In the genomic region with DNA sequence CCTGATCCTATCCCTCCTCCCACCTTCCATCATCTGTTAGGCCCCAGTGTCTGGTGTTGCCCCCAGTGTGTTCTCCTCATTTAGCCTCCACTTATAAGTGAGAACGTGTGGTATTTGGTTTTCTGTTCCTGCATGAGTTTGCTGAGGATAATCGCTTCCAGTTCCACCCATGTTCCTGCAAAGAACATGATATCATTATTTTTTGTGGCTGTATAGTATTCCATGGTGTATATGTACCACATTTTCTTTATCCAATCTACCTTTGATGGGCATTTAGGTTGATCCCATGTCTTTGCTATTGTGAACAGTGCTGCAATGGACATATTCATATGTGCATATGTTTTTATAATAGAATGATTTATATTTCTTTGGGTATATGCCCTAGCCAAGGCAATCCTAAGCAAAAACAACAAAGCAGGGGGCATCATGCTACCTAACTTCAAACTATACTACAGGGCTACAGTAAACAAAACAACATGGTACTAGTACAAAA, we compare ENCODE assay signal across 22 cellular contexts.
DNase-seq lines count a peak whose midpoint lies in the region; ATAC-seq and TF ChIP-seq lines count a peak whose summit lies in the region.
"Had no signal": no experiment of that assay in that cellular context is flagged by ENCODE, and none has a peak within 500 bp of the region (broad histone marks: within the 10 kb centered on the region; RNA-seq: fewer than 3 reads in every experiment).

No MANE protein-coding gene starts in this region.

- H3K4me1 Mint-ChIP-seq in naive thymus-derived CD4-positive, alpha-beta T cell: peaks cover 15 to 41% (median 26%) of the 10 kb centered on the region in 7 donors

- no peaks in the 10 kb centered on the region for H3K27me3 ChIP-seq in ACC112 (ENCODE audit: insufficient read depth, low read length)
- no peaks in the 10 kb centered on the region for H3K27me3 ChIP-seq in HCT116 (ENCODE audit: insufficient read depth, low read length)
- H3K27me3 ChIP-seq in RWPE2 (ENCODE audit: insufficient read depth, poor library complexity, severe bottlenecking): no peaks in the 10 kb centered on the region
- H3K27me3 ChIP-seq in fibroblast of lung (ENCODE audit: control insufficient read depth, insufficient read depth, low read length): no peaks in the 10 kb centered on the region
- H3K27me3 ChIP-seq in naive thymus-derived CD4-positive, alpha-beta T cell (ENCODE audit: control insufficient read depth in 2 of 2, insufficient read depth in 2 of 2, low read length in 2 of 2): no peaks in the 10 kb centered on the region
- H3K27me3 ChIP-seq: breast epithelium, neutrophil, tibial artery had no signal

- no peak for DNase-seq in HCT116 (ENCODE audit: low read depth, low spot score)
- DNase-seq in RWPE2 (ENCODE audit: low spot score): no peak
- no peak for DNase-seq in fibroblast of lung (ENCODE audit: low read depth in 2 of 2)
- DNase-seq in NCI-H2196 treated with DMSO at 0.1 percent for 48 hours (lab: John Stamatoyannopoulos, UW; ENCODE audit: unreplicated experiment): no peak
- DNase-seq in naive thymus-derived CD4-positive, alpha-beta T cell: no peak
- DNase-seq: activated CD4-positive, alpha-beta T cell treated with anti-CD3 and anti-CD28 coated beads for 1 hour; DMS153; H7; NCI-H1048; NCI-H510A; psoas muscle; tibial artery had no signal

- H3K4me3 ChIP-seq in ACC112 (ENCODE audit: low read depth, low read length) (no peak overlapping the region), HCT116 (replicated peaks in 1 of 2; ENCODE audit: low read depth in 1 of 2, low read length in 2 of 2) (no peak overlapping the region), RWPE2 (ENCODE audit: severe bottlenecking) (no peak overlapping the region), fibroblast of lung (replicated peaks in 1 of 4; ENCODE audit: control extremely low read depth in 1 of 4, insufficient read depth in 1 of 4, low read depth in 3 of 4, low read length in 4 of 4) (no peak overlapping the region)
- no peak overlapping the region for H3K4me3 ChIP-seq in naive thymus-derived CD4-positive, alpha-beta T cell (ENCODE audit: low read length)
- H3K4me3 ChIP-seq: breast epithelium, psoas muscle, tibial artery had no signal

- no peak for ATAC-seq in HCT116
- ATAC-seq in RWPE2 (ENCODE audit: low read depth): no peak
- ATAC-seq in GM18519 (IDR thresholded peaks at IDR 0.05; ENCODE audit: low FRiP score, unreplicated experiment): no peak
- ATAC-seq in GM18867 (IDR thresholded peaks at IDR 0.05; ENCODE audit: unreplicated experiment): no peak
- no peak for ATAC-seq in naive thymus-derived CD4-positive, alpha-beta T cell
- ATAC-seq: psoas muscle, Right ventricle myocardium inferior, sciatic nerve had no signal

- CTCF ChIA-PET in HCT116 (lab: Charles Lee): no interaction called here
- CTCF ChIA-PET in naive thymus-derived CD4-positive, alpha-beta T cell (lab: Charles Lee): interaction anchor here (0.7 kb wide), 1 partner anchor 166 kb away, joined by 4 read pairs; no protein-coding TSS in a partner anchor

- H3K9me2 ChIP-seq in HCT116 (ENCODE audit: insufficient read depth): no peaks in the 10 kb centered on the region

- no peak for TF ChIP-seq POLR2A in HCT116 (IDR thresholded peaks at IDR 0.05; ENCODE audit: borderline replicate concordance, extremely low read depth, insufficient read depth, insufficient read length)

- no peaks in the 10 kb centered on the region for H4K20me1 ChIP-seq in HCT116 (ENCODE audit: insufficient read depth)
- H4K20me1 ChIP-seq in fibroblast of lung (ENCODE audit: control insufficient read depth, extremely low read depth, insufficient read depth, low read length): no peaks in the 10 kb centered on the region

- no peak overlapping the region for H3K4me3 Mint-ChIP-seq in naive thymus-derived CD4-positive, alpha-beta T cell
- H3K4me3 Mint-ChIP-seq: memory B cell had no signal

- POLR2A ChIA-PET in HCT116 (lab: Charles Lee): no interaction called here
- POLR2A ChIA-PET in naive thymus-derived CD4-positive, alpha-beta T cell (lab: Charles Lee): interaction anchor here (1.5 kb wide), 1 partner anchor 13 kb away, joined by 6 read pairs; no protein-coding TSS in a partner anchor

- H3K9me3 ChIP-seq in HCT116 (ENCODE audit: control insufficient read depth in 1 of 2, insufficient read depth in 1 of 2, low read depth in 1 of 2, low read length in 2 of 2) (peaks cover 4 to 5% of the 10 kb centered on the region in 2 experiments; a peak in 2 of 4 replicates), RWPE2 (ENCODE audit: severe bottlenecking) (peaks cover 3% of the 10 kb centered on the region), fibroblast of lung (ENCODE audit: control insufficient read depth, insufficient read depth, low read depth, low read length) (no peaks in the 10 kb centered on the region)
- H3K9me3 ChIP-seq in naive thymus-derived CD4-positive, alpha-beta T cell (ENCODE audit: control insufficient read depth in 2 of 3, low read length in 3 of 3): peaks cover 0 to 4% (median 0%) of the 10 kb centered on the region in 3 experiments

- BruUV-seq in HCT116 (replicated peaks; lab: Mats Ljungman, UMichigan): no TSS peak

- intact Hi-C loops in HCT116 (cut with micrococcal nuclease): no loop called here
- intact Hi-C loops in naive thymus-derived CD4-positive, alpha-beta T cell (cut with micrococcal nuclease): loop anchor here in 1 of 2 donors (5.0 kb wide), 1 partner anchor 36 kb away; no protein-coding TSS in a partner anchor

- H3K79me2 ChIP-seq in ACC112 (ENCODE audit: control insufficient read depth, insufficient read depth, low read length, unreplicated experiment) (peaks cover 4% of the 10 kb centered on the region), HCT116 (ENCODE audit: insufficient read depth, low read length) (peaks cover 45% of the 10 kb centered on the region), fibroblast of lung (ENCODE audit: control insufficient read depth, insufficient read depth, low read length) (no peaks in the 10 kb centered on the region)

- RAD21 ChIA-PET in HCT116 (lab: Charles Lee; ENCODE audit: low non-redundant PET in 1 of 2, low total read pairs in 2 of 2, uncharacterized antibody in 2 of 2, unreplicated experiment in 2 of 2): no interaction called here

- H3K36me3 ChIP-seq in ACC112 (ENCODE audit: insufficient read depth, low read length) (peaks cover 9% of the 10 kb centered on the region; the same call in 1 of the 2 replicates), HCT116 (ENCODE audit: control insufficient read depth in 1 of 2, insufficient read depth in 2 of 2, low read length in 2 of 2) (peaks cover 0 to 26% of the 10 kb centered on the region in 2 experiments; a peak in 2 of 4 replicates), RWPE2 (ENCODE audit: low read depth) (no peaks in the 10 kb centered on the region), fibroblast of lung (ENCODE audit: control insufficient read depth, insufficient read depth, low read length) (no peaks in the 10 kb centered on the region)
- no peaks in the 10 kb centered on the region for H3K36me3 ChIP-seq in naive thymus-derived CD4-positive, alpha-beta T cell (ENCODE audit: control insufficient read depth in 2 of 3, insufficient read depth in 3 of 3, low read length in 3 of 3)
- H3K36me3 ChIP-seq: breast epithelium, neutrophil, tibial artery had no signal

- peaks cover 0 to 18% (median 0%) of the 10 kb centered on the region in 5 donors for H3K27me3 Mint-ChIP-seq in naive thymus-derived CD4-positive, alpha-beta T cell
- H3K27me3 Mint-ChIP-seq: activated naive CD4-positive, alpha-beta T cell treated with anti-CD3 and anti-CD28 coated beads, Interleukin-2, amount 50 U/mL, for 24 hours; memory B cell had no signal

- H3K27ac ChIP-seq in ACC112 (ENCODE audit: low read depth, low read length): peak overlapping the region; percentile 82
- H3K27ac ChIP-seq in HCT116 (ENCODE audit: low read depth, low read length): peak overlapping the region; percentile 74
- H3K27ac ChIP-seq in RWPE2 (ENCODE audit: poor library complexity, severe bottlenecking): peak overlapping the region; percentile 87
- H3K27ac ChIP-seq in fibroblast of lung (ENCODE audit: insufficient read depth, low read length): peak overlapping the region; percentile 81
- H3K27ac ChIP-seq in naive thymus-derived CD4-positive, alpha-beta T cell (ENCODE audit: low read depth, low read length): no peak overlapping the region
- H3K27ac ChIP-seq: breast epithelium, neutrophil, psoas muscle, tibial artery had no signal

- H3K9ac ChIP-seq in HCT116 (ENCODE audit: low read length): peak overlapping the region; percentile 35; the same call in 1 of the 2 replicates
- H3K9ac ChIP-seq in fibroblast of lung (ENCODE audit: insufficient read depth, low read length): no peak overlapping the region

- peaks cover 0 to 14% (median 3%) of the 10 kb centered on the region in 5 donors for H3K36me3 Mint-ChIP-seq in naive thymus-derived CD4-positive, alpha-beta T cell

- H2AFZ ChIP-seq in ACC112 (ENCODE audit: low read length, unreplicated experiment): no peak overlapping the region
- no peak overlapping the region for H2AFZ ChIP-seq in HCT116 (ENCODE audit: low read depth, low read length, poor library complexity, severe bottlenecking)
- no peak overlapping the region for H2AFZ ChIP-seq in fibroblast of lung (ENCODE audit: low read length)

- H3K4me2 ChIP-seq in HCT116 (ENCODE audit: low read length) (peak overlapping the region; percentile 31), fibroblast of lung (ENCODE audit: extremely low read depth, insufficient read depth, low read length) (no peak overlapping the region)

- no peak for TF ChIP-seq RAD21 in HCT116 (IDR thresholded peaks at IDR 0.05; ENCODE audit: low read depth)

- TF ChIP-seq CTCF in HCT116 (IDR thresholded peaks at IDR 0.05 in 2 of 3, conservative IDR thresholded peaks at IDR 0.05 in 1 of 3; ENCODE audit: borderline replicate concordance in 1 of 3, insufficient read depth in 1 of 3, low read depth in 2 of 3, low read length in 2 of 3) (no peak), RWPE2 (IDR thresholded peaks at IDR 0.05; ENCODE audit: poor library complexity, severe bottlenecking) (no peak), fibroblast of lung (conservative IDR thresholded peaks at IDR 0.05 in 1 of 2, IDR thresholded peaks at IDR 0.05 in 1 of 2; ENCODE audit: low read depth in 1 of 2, low read length in 2 of 2) (no peak)

- H3K27ac Mint-ChIP-seq in naive thymus-derived CD4-positive, alpha-beta T cell: peak overlapping the region in 2 of 9 donors; percentile 34 to 36
- H3K27ac Mint-ChIP-seq: activated T-helper 2 cell treated with anti-CD3 and anti-CD28 coated beads, Interferon-gamma antibody, Interleukin-2, Interleukin-4, amounts not matched to agents 10 μg/mL and 5 μg/mL and 100 μg/mL, durations not matched to agents 14 hours and 24 hours and 36 hours had no signal

- H3K4me1 ChIP-seq in ACC112 (ENCODE audit: control insufficient read depth, insufficient read depth, low read length, unreplicated experiment) (peaks cover 62% of the 10 kb centered on the region), HCT116 (ENCODE audit: control insufficient read depth in 1 of 2, insufficient read depth in 2 of 2, low read length in 2 of 2) (peaks cover 66 to 86% of the 10 kb centered on the region in 2 experiments), RWPE2 (ENCODE audit: insufficient read depth, poor library complexity, severe bottlenecking) (peaks cover 42% of the 10 kb centered on the region), fibroblast of lung (ENCODE audit: control insufficient read depth, extremely low read depth, insufficient read depth, low read length) (peaks cover 38% of the 10 kb centered on the region)
- peaks cover 10 to 15% of the 10 kb centered on the region in 2 donors for H3K4me1 ChIP-seq in naive thymus-derived CD4-positive, alpha-beta T cell (ENCODE audit: control insufficient read depth in 2 of 2, insufficient read depth in 2 of 2, low read length in 2 of 2)
- H3K4me1 ChIP-seq: breast epithelium, psoas muscle had no signal

- peaks cover 0 to 18% (median 4%) of the 10 kb centered on the region in 11 donors for H3K9me3 Mint-ChIP-seq in naive thymus-derived CD4-positive, alpha-beta T cell
